In the genomic region with DNA sequence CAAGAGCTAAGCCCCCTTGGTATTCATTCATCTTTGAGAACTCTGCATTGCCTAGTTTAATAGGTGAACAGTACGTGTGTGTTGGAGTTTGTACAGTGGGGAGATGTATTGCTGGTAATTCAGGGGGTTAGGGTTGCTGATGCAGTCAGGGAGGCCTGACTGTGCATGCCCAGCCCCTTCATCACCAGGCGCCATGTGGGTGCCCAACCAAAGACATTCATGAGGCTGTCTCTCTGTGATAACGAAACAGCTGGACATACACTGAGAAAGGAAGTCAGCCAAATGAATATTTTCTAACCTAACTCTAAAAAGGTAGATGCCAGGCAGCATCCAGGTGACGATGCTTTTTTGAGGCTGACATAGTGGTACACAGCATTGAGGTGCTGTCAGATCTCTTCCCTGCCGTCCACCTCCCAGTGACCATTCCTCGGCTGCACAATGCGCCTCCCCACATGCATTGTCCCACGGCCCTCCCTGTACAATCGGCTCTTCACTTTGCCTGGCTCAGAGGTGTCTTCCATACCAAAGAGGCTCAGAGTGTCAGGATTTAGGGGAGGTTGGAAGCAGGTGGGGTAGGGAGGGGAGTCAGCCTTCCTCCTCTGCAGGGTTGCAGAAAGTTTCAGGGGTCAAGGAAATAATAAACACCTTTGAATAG, we compare ENCODE assay signal across 28 cellular contexts.
"Had no signal": no experiment of that assay in that cellular context is flagged by ENCODE, and none has a peak within 500 bp of the region (broad histone marks: within the 10 kb centered on the region; RNA-seq: fewer than 3 reads in every experiment).

No MANE protein-coding gene starts in this region.

- H3K36me3 ChIP-seq: brain microvascular endothelial cell, cardiac muscle cell, MG63, Peyer's patch, SJCRH30 had no signal

- H3K36me3 Mint-ChIP-seq: activated naive CD8-positive, alpha-beta T cell had no signal

- H3K27ac ChIP-seq: brain microvascular endothelial cell, cardiac muscle cell, Peyer's patch, RWPE1, SJCRH30, WERI-Rb-1 had no signal

- H3K4me3 Mint-ChIP-seq: activated CD4-positive, alpha-beta T cell treated with anti-CD3 and anti-CD28 coated beads for 36 hours; activated CD8-positive, alpha-beta T cell treated with anti-CD3 and anti-CD28 coated beads for 36 hours; activated naive CD8-positive, alpha-beta T cell; activated T-cell treated with anti-CD3 and anti-CD28 coated beads, Interleukin-2, amount 50 U/mL, for 24 hours; activated T-helper 1 cell treated with anti-CD3 and anti-CD28 coated beads, Interleukin-12 subunit alpha, Interleukin-12 subunit beta, Interleukin-2, Interleukin-4 antibody, amounts not matched to agents 30 ng/mL and 10 ng/mL and 1 ng/mL, durations not matched to agents 14 hours and 24 hours and 36 hours had no signal

- H3K4me3 ChIP-seq: cardiac muscle cell, MG63, Peyer's patch, SJCRH30 had no signal

- H3K9me3 ChIP-seq: MG63, Peyer's patch, SJCRH30, SK-N-SH had no signal

- H3K4me1 Mint-ChIP-seq: activated CD4-positive, alpha-beta T cell treated with anti-CD3 and anti-CD28 coated beads for 36 hours had no signal

- H3K27me3 ChIP-seq: brain microvascular endothelial cell, MG63, Peyer's patch, SJCRH30 had no signal

- DNase-seq: activated CD4-positive, alpha-beta T cell treated with anti-CD3 and anti-CD28 coated beads for 36 hours; activated CD8-positive, alpha-beta T cell treated with anti-CD3 and anti-CD28 coated beads for 36 hours; activated effector memory CD4-positive, alpha-beta T cell treated with Interleukin-2 at 50 U/mL for 16 hours; activated naive CD4-positive, alpha-beta T cell; activated T-cell treated with anti-CD3 and anti-CD28 coated beads, Interleukin-2, amount 50 U/mL, for 24 hours; amygdala; brain microvascular endothelial cell; MG63; MV-4-11; NCI-H1092 treated with DMSO at 0.1 percent for 48 hours; NCI-H1436; NCI-H1694 treated with DMSO at 0.1 percent for 48 hours; NCI-H2081 treated with DMSO at 0.1 percent for 48 hours; NCI-H2227 treated with DMSO at 0.1 percent for 48 hours; NCI-H526; NCI-H774; NK-92 treated with Interleukin-12 subunit alpha and Interleukin-12 subunit beta, amount 100 ng/mL, for 24 hours; OCI-M1; Peyer's patch; Right ventricle myocardium superior; SJCRH30; SK-N-SH; T-helper 1 cell; WERI-Rb-1 had no signal

- H3K9me3 Mint-ChIP-seq: activated CD8-positive, alpha-beta T cell treated with anti-CD3 and anti-CD28 coated beads for 36 hours; activated T-cell treated with anti-CD3 and anti-CD28 coated beads, Interleukin-2, amount 50 U/mL, for 24 hours; activated T-helper 1 cell treated with anti-CD3 and anti-CD28 coated beads, Interleukin-12 subunit alpha, Interleukin-12 subunit beta, Interleukin-2, Interleukin-4 antibody, amounts not matched to agents 30 ng/mL and 10 ng/mL and 1 ng/mL, durations not matched to agents 14 hours and 24 hours and 36 hours had no signal

- H3K4me1 ChIP-seq: SJCRH30 had no signal

- H3K9ac ChIP-seq: SK-N-SH had no signal

- H3K27ac Mint-ChIP-seq: activated CD4-positive, alpha-beta T cell treated with anti-CD3 and anti-CD28 coated beads for 36 hours; activated CD8-positive, alpha-beta T cell treated with anti-CD3 and anti-CD28 coated beads for 36 hours; activated naive CD8-positive, alpha-beta T cell; activated T-cell treated with anti-CD3 and anti-CD28 coated beads, Interleukin-2, amount 50 U/mL, for 24 hours; activated T-helper 1 cell treated with anti-CD3 and anti-CD28 coated beads, Interleukin-12 subunit alpha, Interleukin-12 subunit beta, Interleukin-2, Interleukin-4 antibody, amounts not matched to agents 30 ng/mL and 10 ng/mL and 1 ng/mL, durations not matched to agents 14 hours and 24 hours and 36 hours had no signal
